ENCODE assay signal across 16 cellular contexts in the genomic region with DNA sequence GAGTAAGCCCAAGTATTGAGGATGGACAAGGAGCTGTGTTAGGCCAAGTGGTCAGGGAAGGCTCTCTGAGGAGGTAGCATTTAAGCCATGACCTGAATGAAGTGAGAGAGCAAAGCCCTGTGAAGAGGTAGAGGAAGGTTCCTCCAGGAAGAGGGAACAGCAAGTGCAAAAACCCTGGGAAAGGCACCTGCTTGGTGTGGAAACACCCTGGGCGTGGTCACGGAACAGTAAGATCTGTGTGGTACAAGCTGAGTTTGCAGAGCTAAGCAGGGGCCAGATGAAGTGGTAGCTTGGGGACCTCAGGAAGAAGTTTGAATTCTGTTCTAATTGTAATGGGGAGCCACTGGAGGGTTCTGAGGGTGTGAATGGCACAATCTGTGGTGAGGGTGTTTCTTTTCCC.
DNase-seq lines count a peak whose midpoint lies in the region; ATAC-seq and TF ChIP-seq lines count a peak whose summit lies in the region.
"Had no signal": no experiment of that assay in that cellular context is flagged by ENCODE, and none has a peak within 500 bp of the region (broad histone marks: within the 10 kb centered on the region; RNA-seq: fewer than 3 reads in every experiment).

No MANE protein-coding gene starts in this region.

- H3K9me3 ChIP-seq in transverse colon = no peaks in the 10 kb centered on the region
- H3K9me3 ChIP-seq: BE2C had no signal

- H3K27ac Mint-ChIP-seq in natural killer cell = peak overlapping the region; percentile 21 to 38
- peak overlapping the region in 1 of 2 donors; percentile 26 for H3K27ac Mint-ChIP-seq in natural killer cell treated with Interleukin-12 subunit alpha and Interleukin-12 subunit beta and Interleukin-15 and Interleukin-18, amount 100 ng/mL, for 72 hours
- H3K27ac Mint-ChIP-seq in activated naive CD8-positive, alpha-beta T cell treated with anti-CD3 and anti-CD28 coated beads for 36 hours = peak overlapping the region; percentile 68

- no peak overlapping the region for H3K4me3 Mint-ChIP-seq in natural killer cell
- no peak overlapping the region for H3K4me3 Mint-ChIP-seq in natural killer cell treated with Interleukin-12 subunit alpha and Interleukin-12 subunit beta and Interleukin-15 and Interleukin-18, amount 100 ng/mL, for 72 hours
- no peak overlapping the region for H3K4me3 Mint-ChIP-seq in activated naive CD8-positive, alpha-beta T cell treated with anti-CD3 and anti-CD28 coated beads for 36 hours
- H3K4me3 Mint-ChIP-seq: CD4-positive, alpha-beta memory T cell had no signal

- no peaks in the 10 kb centered on the region for H3K9me3 Mint-ChIP-seq in natural killer cell
- H3K9me3 Mint-ChIP-seq in natural killer cell treated with Interleukin-12 subunit alpha and Interleukin-12 subunit beta and Interleukin-15 and Interleukin-18, amount 100 ng/mL, for 72 hours = no peaks in the 10 kb centered on the region
- H3K9me3 Mint-ChIP-seq in activated naive CD8-positive, alpha-beta T cell treated with anti-CD3 and anti-CD28 coated beads for 36 hours = no peaks in the 10 kb centered on the region

- H3K27ac ChIP-seq in transverse colon = no peak overlapping the region
- H3K27ac ChIP-seq: C4-2B had no signal

- H3K4me1 ChIP-seq in transverse colon = peaks cover 0 to 29% (median 21%) of the 10 kb centered on the region in 4 donors

- intact Hi-C loops in natural killer cell (cut with micrococcal nuclease) = no loop called here
- intact Hi-C loops in left colon (cut with DNase I, micrococcal nuclease) = no loop called here
- intact Hi-C loops in transverse colon (cut with DNase I; ENCODE audit: low total_unique reads) = no loop called here

- no peaks in the 10 kb centered on the region for H3K36me3 Mint-ChIP-seq in natural killer cell
- peaks cover 5% of the 10 kb centered on the region for H3K36me3 Mint-ChIP-seq in natural killer cell treated with Interleukin-12 subunit alpha and Interleukin-12 subunit beta and Interleukin-15 and Interleukin-18, amount 100 ng/mL, for 72 hours
- peaks cover 16% of the 10 kb centered on the region for H3K36me3 Mint-ChIP-seq in activated naive CD8-positive, alpha-beta T cell treated with anti-CD3 and anti-CD28 coated beads for 36 hours

- H3K27me3 Mint-ChIP-seq in natural killer cell (ENCODE audit: low read depth in 2 of 2) = no peaks in the 10 kb centered on the region
- H3K27me3 Mint-ChIP-seq in natural killer cell treated with Interleukin-12 subunit alpha and Interleukin-12 subunit beta and Interleukin-15 and Interleukin-18, amount 100 ng/mL, for 72 hours = no peaks in the 10 kb centered on the region
- H3K27me3 Mint-ChIP-seq in activated naive CD8-positive, alpha-beta T cell treated with anti-CD3 and anti-CD28 coated beads for 36 hours = no peaks in the 10 kb centered on the region
- H3K27me3 Mint-ChIP-seq: CD4-positive, alpha-beta memory T cell had no signal

- TF ChIP-seq CTCF in natural killer cell (IDR thresholded peaks at IDR 0.05) (no peak), transverse colon (IDR thresholded peaks at IDR 0.05) (no peak)

- WGBS in transverse colon (ENCODE audit: low coverage in 1 of 2), 2 donors = 50 to 73% methylated on average over 2 of the region's 2 CpGs

- H3K4me1 Mint-ChIP-seq in natural killer cell = peaks cover 36 to 50% of the 10 kb centered on the region in 2 donors
- peaks cover 28 to 45% of the 10 kb centered on the region in 2 donors for H3K4me1 Mint-ChIP-seq in natural killer cell treated with Interleukin-12 subunit alpha and Interleukin-12 subunit beta and Interleukin-15 and Interleukin-18, amount 100 ng/mL, for 72 hours (ENCODE audit: low read depth in 2 of 2)
- H3K4me1 Mint-ChIP-seq in activated naive CD8-positive, alpha-beta T cell treated with anti-CD3 and anti-CD28 coated beads for 36 hours = peaks cover 13% of the 10 kb centered on the region

- no peak for TF ChIP-seq POLR2A in transverse colon (IDR thresholded peaks at IDR 0.05)

- in situ Hi-C loops in transverse colon (cut with MboI; ENCODE audit: low pct_ligation_motif_present in 1 of 4, low pct_unique_long_range_greater_than_20kb in 1 of 4, low sequenced_read_pairs in 3 of 4) = no loop called here

- TF ChIP-seq EP300 in transverse colon (IDR thresholded peaks at IDR 0.05; ENCODE audit: low read depth) = no peak

- DNase-seq in natural killer cell (no peak), left colon (peak; percentile 51 to 58), transverse colon (peak; percentile 47), SHP77 treated with DMSO at 0.1 percent for 48 hours (lab: John Stamatoyannopoulos, UW) (no peak)
- DNase-seq in natural killer cell treated with Interleukin-12 subunit alpha and Interleukin-12 subunit beta and Interleukin-15 and Interleukin-18, amount 100 ng/mL, for 72 hours (ENCODE audit: low spot score) = no peak
- DNase-seq in activated naive CD8-positive, alpha-beta T cell treated with anti-CD3 and anti-CD28 coated beads for 36 hours = no peak
- DNase-seq in central memory CD4-positive, alpha-beta T cell = no peak
- DNase-seq: BE2C; CD4-positive, alpha-beta memory T cell; COR-L47; DMS153; DMS79 treated with DMSO at 0.1 percent for 48 hours; EL; HCEC 1CT had no signal

- H3K27me3 ChIP-seq in transverse colon = no peaks in the 10 kb centered on the region
- H3K27me3 ChIP-seq: BE2C had no signal

- H3K4me3 ChIP-seq in transverse colon = no peak overlapping the region

- no peaks in the 10 kb centered on the region for H3K36me3 ChIP-seq in transverse colon
- H3K36me3 ChIP-seq: BE2C had no signal

- ATAC-seq in natural killer cell (no peak), left colon (peak; percentile 48)
- no peak for ATAC-seq in natural killer cell treated with Interleukin-12 subunit alpha and Interleukin-12 subunit beta and Interleukin-15 and Interleukin-18, amount 100 ng/mL, for 72 hours
- ATAC-seq: HepG2 had no signal

Comparison
In these comparisons a context has a peak if more than half of its experiments do, and no peak if none do; other contexts are left out.
1. DNase-seq: peak in left colon (2 of 2) and transverse colon (single experiment); none in natural killer cell (single experiment), natural killer cell treated with Interleukin-12 subunit alpha and Interleukin-12 subunit beta and Interleukin-15 and Interleukin-18, amount 100 ng/mL, for 72 hours (single experiment), activated naive CD8-positive, alpha-beta T cell treated with anti-CD3 and anti-CD28 coated beads for 36 hours (single experiment), SHP77 treated with DMSO at 0.1 percent for 48 hours (single experiment) and central memory CD4-positive, alpha-beta T cell (single experiment).